Comparison of ENCODE assay signal across 9 cellular contexts in genomic region chr3:112498916-112499315, GRCh38. TPM values are rescaled to one million over a fixed set of nuclear protein-coding genes. Genes with fewer than 3 reads are reported as not detected.
A peak's percentile ranks its signal among the peaks of the same experiment; 100 is the strongest.
DNase-seq lines count a peak whose midpoint lies in the region; ATAC-seq and TF ChIP-seq lines count a peak whose summit lies in the region.
"Had no signal": no experiment of that assay in that cellular context is flagged by ENCODE, and none has a peak within 500 bp of the region (broad histone marks: within the 10 kb centered on the region; RNA-seq: fewer than 3 reads in every experiment).

No MANE protein-coding gene starts in this region.

- H3K9me3 Mint-ChIP-seq in activated T-cell treated with anti-CD3 and anti-CD28 coated beads, Interleukin-2, amount 50 U/mL, for 72 hours = peaks cover 2 to 3% of the 10 kb centered on the region in 2 donors
- H3K9me3 Mint-ChIP-seq in stimulated activated naive CD8-positive, alpha-beta T cell treated with anti-CD3 and anti-CD28 coated beads, Interleukin-15, amount 100 ng/mL, for 72 hours = peaks cover 0 to 5% of the 10 kb centered on the region in 2 donors

- H2AFZ ChIP-seq in SU-DHL-6 (ENCODE audit: low read depth, low read length, severe bottlenecking) = peak overlapping the region; percentile 79

- no peaks in the 10 kb centered on the region for H3K9me3 ChIP-seq in SU-DHL-6 (ENCODE audit: insufficient read depth, low read length)
- H3K9me3 ChIP-seq: right lobe of liver had no signal

- H3K9me2 ChIP-seq in SU-DHL-6 (replicated peaks; ENCODE audit: insufficient read depth, low read length) = no peaks in the 10 kb centered on the region

- no peaks in the 10 kb centered on the region for H3K36me3 ChIP-seq in SU-DHL-6 (ENCODE audit: low read length)
- H3K36me3 ChIP-seq: right lobe of liver had no signal

- peaks cover 64% of the 10 kb centered on the region for H3K4me1 Mint-ChIP-seq in activated T-cell treated with anti-CD3 and anti-CD28 coated beads, Interleukin-2, amount 50 U/mL, for 72 hours (ENCODE audit: low read depth)
- H3K4me1 Mint-ChIP-seq in stimulated activated naive CD8-positive, alpha-beta T cell treated with anti-CD3 and anti-CD28 coated beads, Interleukin-15, amount 100 ng/mL, for 72 hours = peaks cover 50% of the 10 kb centered on the region

- no peak for TF ChIP-seq CTCF in SU-DHL-6 (IDR thresholded peaks at IDR 0.05; ENCODE audit: insufficient read depth, low read length, poor library complexity, severe bottlenecking)

- peak overlapping the region; percentile 50 for H3K4me3 ChIP-seq in SU-DHL-6 (ENCODE audit: insufficient read depth, low read length, poor library complexity, severe bottlenecking)
- H3K4me3 ChIP-seq: right lobe of liver had no signal

- no peaks in the 10 kb centered on the region for H3K27me3 ChIP-seq in SU-DHL-6 (ENCODE audit: low read length)
- H3K27me3 ChIP-seq: right lobe of liver had no signal

- peak overlapping the region; percentile 99 for H3K27ac Mint-ChIP-seq in activated T-cell treated with anti-CD3 and anti-CD28 coated beads, Interleukin-2, amount 50 U/mL, for 72 hours
- H3K27ac Mint-ChIP-seq in stimulated activated naive CD8-positive, alpha-beta T cell treated with anti-CD3 and anti-CD28 coated beads, Interleukin-15, amount 100 ng/mL, for 72 hours = peak overlapping the region; percentile 98 to 99

- no peak overlapping the region for H3K27ac ChIP-seq in SU-DHL-6 (ENCODE audit: low read depth, low read length)
- H3K27ac ChIP-seq: right lobe of liver had no signal

- DNase-seq in activated T-cell treated with anti-CD3 and anti-CD28 coated beads, Interleukin-2, amount 50 U/mL, for 72 hours = no peak
- no peak for DNase-seq in activated T-cell treated with anti-CD3 and anti-CD28 coated beads, Interleukin-2, amount 50 U/mL, for 1 hour
- no peak for DNase-seq in stimulated activated naive CD8-positive, alpha-beta T cell treated with anti-CD3 and anti-CD28 coated beads, Interleukin-15, amount 100 ng/mL, for 72 hours
- DNase-seq in NCI-H524 treated with DMSO at 0.1 percent for 48 hours (lab: John Stamatoyannopoulos, UW) (no peak), NCI-H128 (lab: John Stamatoyannopoulos, UW; ENCODE audit: unreplicated experiment) (no peak)
- DNase-seq: right lobe of liver had no signal

- peak overlapping the region; percentile 97 to 98 for H3K4me3 Mint-ChIP-seq in activated T-cell treated with anti-CD3 and anti-CD28 coated beads, Interleukin-2, amount 50 U/mL, for 72 hours
- peak overlapping the region; percentile 94 to 100 for H3K4me3 Mint-ChIP-seq in stimulated activated naive CD8-positive, alpha-beta T cell treated with anti-CD3 and anti-CD28 coated beads, Interleukin-15, amount 100 ng/mL, for 72 hours

- no peaks in the 10 kb centered on the region for H3F3A ChIP-seq in SU-DHL-6 (ENCODE audit: insufficient read depth)

- H4K20me1 ChIP-seq in SU-DHL-6 (ENCODE audit: low read depth, low read length) = no peaks in the 10 kb centered on the region

- H3K79me2 ChIP-seq in SU-DHL-6 (ENCODE audit: insufficient read depth, low read length) = no peaks in the 10 kb centered on the region

- ATAC-seq in activated T-cell treated with anti-CD3 and anti-CD28 coated beads, Interleukin-2, amount 50 U/mL, for 72 hours (replicated peaks in 1 of 2) = peak in 1 of 2 donors; percentile 20
- ATAC-seq in HG02852 (IDR thresholded peaks at IDR 0.05; ENCODE audit: unreplicated experiment) (peak; percentile 43), GM21367 (IDR thresholded peaks at IDR 0.05; ENCODE audit: unreplicated experiment) (no peak)
- ATAC-seq in stimulated activated naive CD8-positive, alpha-beta T cell treated with anti-CD3 and anti-CD28 coated beads, Interleukin-15, amount 100 ng/mL, for 72 hours = peak; percentile 24
- ATAC-seq: right lobe of liver had no signal

- no peaks in the 10 kb centered on the region for H3K27me3 Mint-ChIP-seq in activated T-cell treated with anti-CD3 and anti-CD28 coated beads, Interleukin-2, amount 50 U/mL, for 72 hours (ENCODE audit: low read depth)
- H3K27me3 Mint-ChIP-seq in stimulated activated naive CD8-positive, alpha-beta T cell treated with anti-CD3 and anti-CD28 coated beads, Interleukin-15, amount 100 ng/mL, for 72 hours = no peaks in the 10 kb centered on the region

- H3K4me2 ChIP-seq in SU-DHL-6 (ENCODE audit: low read depth, low read length, poor library complexity, severe bottlenecking) = peak overlapping the region; percentile 61

- peaks cover 9 to 14% of the 10 kb centered on the region in 2 donors for H3K36me3 Mint-ChIP-seq in activated T-cell treated with anti-CD3 and anti-CD28 coated beads, Interleukin-2, amount 50 U/mL, for 72 hours (ENCODE audit: insufficient read depth in 2 of 2)

- H3K9ac ChIP-seq in SU-DHL-6 (ENCODE audit: low read length) = peak overlapping the region; percentile 40

RNA-seq across cellular contexts. Expression of gene BTLA, which starts 0.4 kb away (rescaled TPM):
- total RNA-seq in activated T-cell treated with anti-CD3 and anti-CD28 coated beads, Interleukin-2, amount 50 U/mL, for 72 hours = 10 to 100 TPM; 17.5 to 21.3 TPM
